13 cellular contexts compared by ENCODE assay signal in genomic region chr17:76138234-76138895, GRCh38. TPM values are rescaled to one million over a fixed set of nuclear protein-coding genes. Genes with fewer than 3 reads are reported as not detected.
DNase-seq lines count a peak whose midpoint lies in the region; ATAC-seq and TF ChIP-seq lines count a peak whose summit lies in the region.
"Had no signal": no experiment of that assay in that cellular context is flagged by ENCODE, and none has a peak within 500 bp of the region (broad histone marks: within the 10 kb centered on the region; RNA-seq: fewer than 3 reads in every experiment).

No MANE protein-coding gene starts in this region.

- H3K9ac ChIP-seq in smooth muscle cell (ENCODE audit: low read depth), result no peak overlapping the region

- H3K79me2 ChIP-seq in smooth muscle cell (ENCODE audit: low read depth), result no peaks in the 10 kb centered on the region

- no peaks in the 10 kb centered on the region for H4K20me1 ChIP-seq in smooth muscle cell (ENCODE audit: low read depth)

- no peaks in the 10 kb centered on the region for H3F3A ChIP-seq in smooth muscle cell (ENCODE audit: low read depth)

- DNase-seq in NCI-H82 (lab: John Stamatoyannopoulos, UW), result peak; percentile 40
- DNase-seq in NCI-H82 treated with DMSO at 0.1 percent for 48 hours (lab: John Stamatoyannopoulos, UW; ENCODE audit: unreplicated experiment), result no peak
- DNase-seq in SJCRH30, result peak in 1 of 2 experiments; percentile 58
- DNase-seq in inferior parietal cortex (ENCODE audit: extremely low spot score), result peak; percentile 27
- DNase-seq in smooth muscle cell (lab: John Stamatoyannopoulos, UW; ENCODE audit: unreplicated experiment), result no peak
- no peak for DNase-seq in CD14-positive monocyte (ENCODE audit: low spot score)
- DNase-seq in stimulated activated effector memory CD8-positive, alpha-beta T cell treated with anti-CD3 and anti-CD28 coated beads, Interleukin-12 subunit alpha, Interleukin-12 subunit beta, amount 100 ng/mL, for 72 hours (ENCODE audit: low spot score in 2 of 2), result no peak
- DNase-seq: foreskin keratinocyte had no signal

- no peak overlapping the region for H3K27ac Mint-ChIP-seq in CD14-positive monocyte
- no peak overlapping the region for H3K27ac Mint-ChIP-seq in stimulated activated effector memory CD8-positive, alpha-beta T cell treated with anti-CD3 and anti-CD28 coated beads, Interleukin-12 subunit alpha, Interleukin-12 subunit beta, amount 100 ng/mL, for 72 hours

- H3K27ac ChIP-seq in SJCRH30 (no peak overlapping the region), smooth muscle cell (ENCODE audit: low read depth) (no peak overlapping the region)
- H3K27ac ChIP-seq: foreskin keratinocyte had no signal

- peak overlapping the region; percentile 16 for H3K4me2 ChIP-seq in smooth muscle cell

- ATAC-seq in stimulated activated effector memory CD8-positive, alpha-beta T cell treated with anti-CD3 and anti-CD28 coated beads, Interleukin-12 subunit alpha, Interleukin-12 subunit beta, amount 100 ng/mL, for 72 hours, result no peak
- no peak for ATAC-seq in GM18861 (IDR thresholded peaks at IDR 0.05; ENCODE audit: unreplicated experiment)
- ATAC-seq: foreskin keratinocyte had no signal

- H3K9me3 ChIP-seq in SJCRH30 (replicated peaks), result no peaks in the 10 kb centered on the region
- H3K9me3 ChIP-seq in smooth muscle cell (replicated peaks; ENCODE audit: low read depth), result no peaks in the 10 kb centered on the region

- H2AFZ ChIP-seq in smooth muscle cell (ENCODE audit: low read depth), result no peak overlapping the region

- H3K36me3 ChIP-seq in SJCRH30 (no peaks in the 10 kb centered on the region), smooth muscle cell (ENCODE audit: low read depth) (no peaks in the 10 kb centered on the region)

- H3K4me1 Mint-ChIP-seq in CD14-positive monocyte, result peaks cover 31% of the 10 kb centered on the region
- peaks cover 48% of the 10 kb centered on the region for H3K4me1 Mint-ChIP-seq in stimulated activated effector memory CD8-positive, alpha-beta T cell treated with anti-CD3 and anti-CD28 coated beads, Interleukin-12 subunit alpha, Interleukin-12 subunit beta, amount 100 ng/mL, for 72 hours

- peaks cover 0 to 10% of the 10 kb centered on the region in 2 donors for H3K36me3 Mint-ChIP-seq in CD14-positive monocyte
- peaks cover 17% of the 10 kb centered on the region for H3K36me3 Mint-ChIP-seq in stimulated activated effector memory CD8-positive, alpha-beta T cell treated with anti-CD3 and anti-CD28 coated beads, Interleukin-12 subunit alpha, Interleukin-12 subunit beta, amount 100 ng/mL, for 72 hours

- peaks cover 24 to 53% (median 47%) of the 10 kb centered on the region in 3 donors for H3K27me3 Mint-ChIP-seq in CD14-positive monocyte (ENCODE audit: low read depth in 3 of 3)

- TF ChIP-seq CTCF in smooth muscle cell (IDR thresholded peaks at IDR 0.05; ENCODE audit: borderline replicate concordance, insufficient read depth, poor library complexity, severe bottlenecking), result no peak
- no peak for TF ChIP-seq CTCF in CD14-positive monocyte (IDR thresholded peaks at IDR 0.05)

- H3K4me3 ChIP-seq in SJCRH30 (peak overlapping the region; percentile 30), smooth muscle cell (no peak overlapping the region)

- WGBS in smooth muscle cell (ENCODE audit: low lambda C conversion rate), result 2% methylated on average over 23 of the region's 23 CpGs

- peaks cover 39% of the 10 kb centered on the region for H3K4me1 ChIP-seq in SJCRH30
- peaks cover 42% of the 10 kb centered on the region for H3K4me1 ChIP-seq in smooth muscle cell (ENCODE audit: low read depth)
- H3K4me1 ChIP-seq: foreskin keratinocyte had no signal

- intact Hi-C loops in CD14-positive monocyte (cut with micrococcal nuclease), result no loop called here

- peak overlapping the region in 1 of 2 donors; percentile 80 for H3K4me3 Mint-ChIP-seq in CD14-positive monocyte
- no peak overlapping the region for H3K4me3 Mint-ChIP-seq in stimulated activated effector memory CD8-positive, alpha-beta T cell treated with anti-CD3 and anti-CD28 coated beads, Interleukin-12 subunit alpha, Interleukin-12 subunit beta, amount 100 ng/mL, for 72 hours

- H3K27me3 ChIP-seq in SJCRH30 (peaks cover 48% of the 10 kb centered on the region), smooth muscle cell (ENCODE audit: low read depth) (peaks cover 93% of the 10 kb centered on the region)

- H3K9me3 Mint-ChIP-seq in CD14-positive monocyte, result peaks cover 0 to 10% (median 3%) of the 10 kb centered on the region in 7 donors
- H3K9me3 Mint-ChIP-seq in stimulated activated effector memory CD8-positive, alpha-beta T cell treated with anti-CD3 and anti-CD28 coated beads, Interleukin-12 subunit alpha, Interleukin-12 subunit beta, amount 100 ng/mL, for 72 hours, result no peaks in the 10 kb centered on the region

RNA-seq across cellular contexts. Expression of gene FOXJ1, which starts 2.7 kb away (rescaled TPM):
- 0.10 and 0.23 TPM in 2 replicates for total RNA-seq in SJCRH30 (2014; rRNA removed; shearing (Covaris generic))
- not detected in 2 replicates for total RNA-seq in smooth muscle cell
- not detected in 2 replicates for polyA plus RNA-seq in smooth muscle cell
- not detected for polyA plus RNA-seq in CD14-positive monocyte
- total RNA-seq: aorta, RPMI7951, subcutaneous adipose tissue had no signal
- polyA plus RNA-seq: aorta had no signal

RNA-seq across cellular contexts. Expression of gene EXOC7, which starts 34.8 kb away (rescaled TPM):
- total RNA-seq in SJCRH30 (2014; rRNA removed; shearing (Covaris generic)), result 101 and 106 TPM in 2 replicates
- 49.8 and 59.1 TPM in 2 replicates for total RNA-seq in smooth muscle cell
- polyA plus RNA-seq in smooth muscle cell, result 70.3 and 90.8 TPM in 2 replicates
- polyA plus RNA-seq in CD14-positive monocyte, result 10 to 100 TPM; 30.7 to 42.4 TPM

RNA-seq across cellular contexts. Expression of gene ZACN, which starts 59.4 kb away (rescaled TPM):
- 0.14 and 0.25 TPM in 2 replicates for total RNA-seq in SJCRH30 (2014; rRNA removed; shearing (Covaris generic))
- total RNA-seq in smooth muscle cell, result not detected in 2 replicates
- polyA plus RNA-seq in smooth muscle cell (1.7 and 3.4 TPM in 2 replicates), CD14-positive monocyte (not detected)
- total RNA-seq: A673, aorta, foreskin keratinocyte, RPMI7951, subcutaneous adipose tissue had no signal

Comparison
In these comparisons a context has a peak if more than half of its experiments do, and no peak if none do; other contexts are left out.
1. DNase-seq: peak in NCI-H82 (single experiment) and inferior parietal cortex (single experiment); none in NCI-H82 treated with DMSO at 0.1 percent for 48 hours (single experiment), smooth muscle cell (single experiment), CD14-positive monocyte (single experiment) and stimulated activated effector memory CD8-positive, alpha-beta T cell treated with anti-CD3 and anti-CD28 coated beads, Interleukin-12 subunit alpha, Interleukin-12 subunit beta, amount 100 ng/mL, for 72 hours (0 of 2).